7 cellular contexts compared by ENCODE assay signal in the genomic region with DNA sequence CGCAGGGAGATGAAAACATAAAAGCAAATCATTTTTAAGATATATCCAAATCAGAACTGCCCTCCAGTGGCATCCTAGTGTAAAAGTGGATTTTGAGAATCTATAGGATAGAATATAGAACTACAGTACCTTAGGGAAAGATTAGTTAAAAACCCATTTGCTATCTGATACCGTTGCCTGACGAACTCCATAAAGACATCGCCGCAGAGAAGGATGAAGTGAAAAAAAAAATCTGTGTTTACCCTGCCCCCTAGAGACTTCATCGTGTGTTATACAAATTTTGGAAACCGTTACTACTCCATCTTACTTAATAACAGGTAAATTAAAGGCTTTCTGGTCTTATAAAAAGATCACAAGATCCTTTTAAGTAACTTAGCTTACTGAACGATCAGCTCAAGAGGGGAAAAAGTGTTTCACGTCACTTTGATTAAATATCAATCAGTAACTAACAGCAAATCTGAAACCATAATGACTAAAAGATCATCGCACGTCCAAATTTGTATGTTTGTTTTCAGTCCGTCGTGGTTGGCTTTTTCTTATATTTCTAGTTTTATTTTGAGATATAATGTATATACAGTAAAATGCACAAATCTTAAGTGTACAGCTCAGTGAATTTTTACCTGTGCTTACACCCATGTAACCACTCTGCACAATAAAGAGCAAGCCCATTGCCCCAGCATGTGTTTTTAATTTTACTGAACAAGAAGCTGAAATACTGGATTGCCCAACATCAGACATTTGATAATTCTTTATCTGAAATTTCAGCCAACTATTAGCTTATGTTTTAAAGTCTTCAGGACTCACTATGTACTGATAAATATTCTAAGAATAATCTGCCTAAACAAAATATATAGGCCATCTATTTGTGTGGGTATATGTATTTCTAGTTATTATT. TPM values are rescaled to one million over a fixed set of nuclear protein-coding genes. Genes with fewer than 3 reads are reported as not detected.
A peak's percentile ranks its signal among the peaks of the same experiment; 100 is the strongest.
DNase-seq lines count a peak whose midpoint lies in the region; ATAC-seq and TF ChIP-seq lines count a peak whose summit lies in the region.

No MANE protein-coding gene starts in this region.

- H3K9ac ChIP-seq in mucosa of stomach (ENCODE audit: low read length) = no peak overlapping the region

- ATAC-seq in GM21515 (IDR thresholded peaks at IDR 0.05; ENCODE audit: unreplicated experiment) = no peak

- no peaks in the 10 kb centered on the region for H3K36me3 ChIP-seq in mucosa of stomach (ENCODE audit: control insufficient read depth, insufficient read depth, low read length)

- H3K36me3 Mint-ChIP-seq in Calu3 (ENCODE audit: insufficient read depth, unreplicated experiment) (peaks cover 23% of the 10 kb centered on the region), nephron progenitor cell (ENCODE audit: low read depth) (peaks cover 23% of the 10 kb centered on the region)

- DNase-seq in NCI-H510A (lab: John Stamatoyannopoulos, UW) (peak; percentile 42), cerebellar cortex (ENCODE audit: low spot score) (peak; percentile 54), Calu3 (no peak), nephron progenitor cell (no peak)

- no peaks in the 10 kb centered on the region for H3K27me3 ChIP-seq in mucosa of stomach (ENCODE audit: control insufficient read depth, insufficient read depth, low read length)

- no peaks in the 10 kb centered on the region for H3K9me3 ChIP-seq in mucosa of stomach (ENCODE audit: control insufficient read depth, low read length)

- H3K27me3 Mint-ChIP-seq in Calu3 (ENCODE audit: unreplicated experiment) = no peaks in the 10 kb centered on the region
- no peaks in the 10 kb centered on the region for H3K27me3 Mint-ChIP-seq in nephron progenitor cell (ENCODE audit: low read depth, poor library complexity)

- CTCF ChIA-PET in Calu3 (lab: Charles Lee) = interaction anchor here (0.6 to 1.6 kb wide), 6 partner anchors 20 to 131 kb away, joined by 3 to 9 read pairs (median 4); a partner anchor contains a TSS

- no TSS peak for BruUV-seq in Calu3 (replicated peaks; lab: Mats Ljungman, UMichigan)

- intact Hi-C loops in Calu3 (cut with micrococcal nuclease; ENCODE audit: unreplicated experiment) = loop anchor here (2.0 to 5.0 kb wide), 3 partner anchors 77 to 377 kb away; a partner anchor contains a TSS

- TF ChIP-seq CTCF in GM12875 (IDR thresholded peaks at IDR 0.05; ENCODE audit: borderline replicate concordance, insufficient read depth, low read depth, low read length) (no peak), Calu3 (IDR thresholded peaks at IDR 0.05; ENCODE audit: unreplicated experiment) (no peak), nephron progenitor cell (IDR thresholded peaks at IDR 0.05) (no peak)

- H3K4me1 Mint-ChIP-seq in Calu3 (ENCODE audit: low read depth, unreplicated experiment) (peaks cover 34% of the 10 kb centered on the region), nephron progenitor cell (peaks cover 39% of the 10 kb centered on the region)

- H3K27ac Mint-ChIP-seq in Calu3 (ENCODE audit: unreplicated experiment) (no peak overlapping the region), nephron progenitor cell (no peak overlapping the region)

- H3K4me3 ChIP-seq in GM12875 (ENCODE audit: low read depth, low read length) (peak overlapping the region; percentile 8), mucosa of stomach (ENCODE audit: low read length) (peak overlapping the region; percentile 33)

- peaks cover 12% of the 10 kb centered on the region for H3K4me1 ChIP-seq in mucosa of stomach (ENCODE audit: control insufficient read depth, insufficient read depth, low read length)

- H3K4me3 Mint-ChIP-seq in Calu3 (ENCODE audit: low read depth, unreplicated experiment) (no peak overlapping the region), nephron progenitor cell (no peak overlapping the region)

- no peaks in the 10 kb centered on the region for H3K9me3 Mint-ChIP-seq in Calu3 (ENCODE audit: low read depth, unreplicated experiment)
- no peaks in the 10 kb centered on the region for H3K9me3 Mint-ChIP-seq in nephron progenitor cell

RNA-seq across cellular contexts. Expression of a gene that starts 0.9 kb away (rescaled TPM):
- total RNA-seq in Calu3 (2022) = 116 and 117 TPM in 2 replicates

RNA-seq across cellular contexts. Expression of a gene that starts 41.1 kb away (rescaled TPM):
- total RNA-seq in Calu3 (2022) = not detected in 2 replicates

Comparison
In these comparisons a context has a peak if more than half of its experiments do, and no peak if none do; other contexts are left out.
1. DNase-seq: peak in NCI-H510A (single experiment) and cerebellar cortex (single experiment); none in Calu3 (single experiment) and nephron progenitor cell (single experiment).